In genomic region chr14:77457522-77458248, GRCh38 we compare ENCODE assay signal across 1 cellular context.
A peak's percentile ranks its signal among the peaks of the same experiment; 100 is the strongest.
TF ChIP-seq lines count a peak whose summit lies in the region.

TSS of gene AHSA1 (plus strand) at chr14:77458093. CDS start at chr14:77458190, 97 bp downstream.
TSS of gene VIPAS39 (minus strand) at chr14:77457601. CDS start at chr14:77454102, 3,499 bp downstream.

TF ChIP-seq in K562, 482 proteins besides CTCF, POLR2A, EP300 and RAD21 (continued from another document and continues in another):
- TF ChIP-seq ZNF592 (IDR thresholded peaks at IDR 0.05): peak; percentile 75
- peak; percentile 89 for TF ChIP-seq ATF7 (IDR thresholded peaks at IDR 0.05)
- TF ChIP-seq ARHGAP35 (IDR thresholded peaks at IDR 0.05; ENCODE audit: partially characterized antibody): peak; percentile 71
- no peak for TF ChIP-seq CHCHD3 (CRISPR knock-in tag; IDR thresholded peaks at IDR 0.05)
- 0 out of 2 replicates have a peak, but pooled peaks have one; percentile 32 for TF ChIP-seq JUN (IDR thresholded peaks at IDR 0.05; ENCODE audit: borderline replicate concordance, low read depth, low read length)
- TF ChIP-seq JUN (CRISPR knock-in tag; IDR thresholded peaks at IDR 0.05; ENCODE audit: borderline replicate concordance): no peak
- TF ChIP-seq CBX1 (IDR thresholded peaks at IDR 0.05; ENCODE audit: low read depth): 0 out of 2 replicates have a peak, but pooled peaks have one; percentile 32
- TF ChIP-seq WHSC1 (IDR thresholded peaks at IDR 0.05; ENCODE audit: low read length): no peak
- TF ChIP-seq ETV5 (CRISPR knock-in tag; IDR thresholded peaks at IDR 0.05; ENCODE audit: low read depth): peak; percentile 65; the same call in 1 of the 2 replicates
- TF ChIP-seq ZNF766 (CRISPR knock-in tag; conservative IDR thresholded peaks at IDR 0.05): peak; percentile 93
- TF ChIP-seq ETS1 (conservative IDR thresholded peaks at IDR 0.05; ENCODE audit: control insufficient read depth, low read depth, low read length): peak; percentile 92; the same call in 1 of the 2 replicates
- TF ChIP-seq BCLAF1 (IDR thresholded peaks at IDR 0.05; ENCODE audit: borderline replicate concordance in 1 of 2, control insufficient read depth in 1 of 2, low read depth in 2 of 2, low read length in 1 of 2): 0 out of 4 replicates have a peak, but pooled peaks of 1 of the 2 experiments have one; percentile 43
- TF ChIP-seq CC2D1A (IDR thresholded peaks at IDR 0.05): no peak
- 0 out of 2 replicates have a peak, but pooled peaks have one; percentile 39 for TF ChIP-seq MAX (CRISPR knock-in tag; IDR thresholded peaks at IDR 0.05)
- TF ChIP-seq ZNF282 (CRISPR knock-in tag; IDR thresholded peaks at IDR 0.05): no peak
- no peak for TF ChIP-seq CBX2 (IDR thresholded peaks at IDR 0.05; ENCODE audit: insufficient read depth, low read length, poor library complexity, severe bottlenecking)
- TF ChIP-seq POLR2G (IDR thresholded peaks at IDR 0.05; ENCODE audit: low read depth, low read length): peak; percentile 90
- peak; percentile 93 for TF ChIP-seq GABPB1 (CRISPR knock-in tag; IDR thresholded peaks at IDR 0.05)
- TF ChIP-seq ZNF311 (CRISPR knock-in tag; IDR thresholded peaks at IDR 0.05): peak; percentile 32; the same call in 1 of the 2 replicates
- 0 out of 2 replicates have a peak, but pooled peaks have one; percentile 45 for TF ChIP-seq ZBTB43 (CRISPR knock-in tag; IDR thresholded peaks at IDR 0.05)
- TF ChIP-seq DEAF1 (CRISPR knock-in tag; IDR thresholded peaks at IDR 0.05): no peak
- 0 out of 2 replicates have a peak, but pooled peaks have one; percentile 27 for TF ChIP-seq POLR2H (tag; IDR thresholded peaks at IDR 0.05; ENCODE audit: low read depth)
- TF ChIP-seq TOE1 (IDR thresholded peaks at IDR 0.05; ENCODE audit: borderline replicate concordance): peak; percentile 20; the same call in 1 of the 2 replicates
- TF ChIP-seq TOE1 (CRISPR knock-in tag; IDR thresholded peaks at IDR 0.05; ENCODE audit: borderline replicate concordance, low read depth): no peak
- TF ChIP-seq SRF (CRISPR knock-in tag; IDR thresholded peaks at IDR 0.05): no peak; a peak in 2 of 4 replicates
- TF ChIP-seq ZNF175 (CRISPR knock-in tag; IDR thresholded peaks at IDR 0.05; ENCODE audit: low read depth): peak; percentile 74; the same call in 1 of the 2 replicates
- no peak for TF ChIP-seq HES1 (IDR thresholded peaks at IDR 0.05; ENCODE audit: low read depth)
- peak; percentile 13; the same call in 1 of the 2 replicates for TF ChIP-seq USF1 (CRISPR knock-in tag; IDR thresholded peaks at IDR 0.05)
- TF ChIP-seq POLR2B (IDR thresholded peaks at IDR 0.05; ENCODE audit: low read depth, partially characterized antibody): peak; percentile 62
- no peak for TF ChIP-seq MTF1 (CRISPR knock-in tag; IDR thresholded peaks at IDR 0.05; ENCODE audit: borderline replicate concordance)
- TF ChIP-seq E2F3 (CRISPR knock-in tag; IDR thresholded peaks at IDR 0.05): no peak
- peak in 1 of 2 experiments; percentile 51; a peak in 1 of 4 replicates for TF ChIP-seq ZNF639 (CRISPR knock-in tag; conservative IDR thresholded peaks at IDR 0.05 in 1 of 2, IDR thresholded peaks at IDR 0.05 in 1 of 2)
- peak; percentile 82 for TF ChIP-seq ELF1 (tag; IDR thresholded peaks at IDR 0.05)
- TF ChIP-seq HDAC1 (IDR thresholded peaks at IDR 0.05): peak in 1 of 2 experiments; percentile 71; a peak in 2 of 4 replicates
- TF ChIP-seq MXD1 (CRISPR knock-in tag; IDR thresholded peaks at IDR 0.05; ENCODE audit: borderline replicate concordance, poor library complexity, severe bottlenecking): no peak
- TF ChIP-seq E2F8 (IDR thresholded peaks at IDR 0.05; ENCODE audit: low read depth, partially characterized antibody): peak; percentile 90
- peak; percentile 64 to 66; a peak in 3 of 4 replicates for TF ChIP-seq ARNT (IDR thresholded peaks at IDR 0.05)
- peak; percentile 64; the same call in 1 of the 2 replicates for TF ChIP-seq ELF2 (CRISPR knock-in tag; IDR thresholded peaks at IDR 0.05)
- no peak for TF ChIP-seq NFE2L1 (tag; IDR thresholded peaks at IDR 0.05; ENCODE audit: borderline replicate concordance, low read depth)
- TF ChIP-seq MIER1 (IDR thresholded peaks at IDR 0.05; ENCODE audit: low read depth): no peak
